Comparison of ENCODE assay signal across 17 cellular contexts in the genomic region with DNA sequence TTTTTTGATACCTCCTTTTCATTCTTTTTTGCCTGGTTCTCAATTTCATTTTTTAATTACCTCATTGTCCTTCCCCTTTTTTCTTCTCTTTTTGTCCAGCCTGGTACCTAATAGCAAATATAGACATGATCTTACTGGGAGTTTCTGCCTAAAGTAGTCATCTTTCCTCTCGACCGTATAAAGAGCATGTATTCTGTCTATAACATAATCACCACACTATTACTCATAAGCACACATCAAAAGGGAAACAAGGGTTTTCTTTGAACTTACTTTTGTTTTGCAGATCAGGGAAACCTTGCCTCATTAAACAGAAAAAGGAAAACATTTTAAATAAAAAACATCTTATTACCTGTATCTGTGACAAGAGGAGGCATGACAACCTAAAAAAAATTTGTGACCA. TPM values are rescaled to one million over a fixed set of nuclear protein-coding genes. Genes with fewer than 3 reads are reported as not detected.
A peak's percentile ranks its signal among the peaks of the same experiment; 100 is the strongest.
DNase-seq lines count a peak whose midpoint lies in the region; ATAC-seq lines count a peak whose summit lies in the region.
"Had no signal": no experiment of that assay in that cellular context is flagged by ENCODE, and none has a peak within 500 bp of the region (broad histone marks: within the 10 kb centered on the region; RNA-seq: fewer than 3 reads in every experiment).

No MANE protein-coding gene starts in this region.

- H3K36me3 Mint-ChIP-seq in activated T-helper 17 cell treated with anti-CD3 and anti-CD28 coated beads, Interleukin-2, amount 50 U/mL, for 72 hours (ENCODE audit: low read depth), result peaks cover 84% of the 10 kb centered on the region
- H3K36me3 Mint-ChIP-seq in immature natural killer cell, result peaks cover 0 to 25% (median 18%) of the 10 kb centered on the region in 3 donors

- H3K9me3 Mint-ChIP-seq in activated T-helper 17 cell treated with anti-CD3 and anti-CD28 coated beads, Interleukin-2, amount 50 U/mL, for 72 hours, result no peaks in the 10 kb centered on the region
- H3K9me3 Mint-ChIP-seq in immature natural killer cell, result no peaks in the 10 kb centered on the region

- H3K4me1 Mint-ChIP-seq in activated T-helper 17 cell treated with anti-CD3 and anti-CD28 coated beads, Interleukin-2, amount 50 U/mL, for 72 hours, result peaks cover 31% of the 10 kb centered on the region
- peaks cover 12% of the 10 kb centered on the region in 2 donors for H3K4me1 Mint-ChIP-seq in immature natural killer cell

- peak; percentile 7 for DNase-seq in CD1c-positive myeloid dendritic cell (ENCODE audit: extremely low spot score)
- DNase-seq in COLO829 (ENCODE audit: low spot score), result peak; percentile 28
- no peak for DNase-seq in immature natural killer cell
- DNase-seq in OCI-M2 (lab: John Stamatoyannopoulos, UW; ENCODE audit: unreplicated experiment), result no peak
- no peak for DNase-seq in left lobe of liver (ENCODE audit: low spot score)
- DNase-seq: DMS 273 treated with DMSO at 0.1 percent for 48 hours; HCEC 1CT; left colon; mucosa of descending colon; NCI-H1694 treated with DMSO at 0.1 percent for 48 hours; NCI-H446 treated with DMSO at 0.1 percent for 48 hours; stimulated activated CD4-positive, alpha-beta T cell treated with anti-CD3 and anti-CD28 coated beads, Interleukin-1b, Interleukin-23, amount 100 ng/mL, for 48 hours; testis had no signal

- peak; percentile 95 for ATAC-seq in activated T-helper 17 cell treated with anti-CD3 and anti-CD28 coated beads, Interleukin-2, amount 50 U/mL, for 72 hours (replicated peaks)
- ATAC-seq in left lobe of liver (no peak), GM21447 (IDR thresholded peaks at IDR 0.05; ENCODE audit: unreplicated experiment) (no peak)
- ATAC-seq: left colon, mucosa of descending colon, Right ventricle myocardium inferior, sciatic nerve had no signal

- peak overlapping the region; percentile 83 for H3K27ac Mint-ChIP-seq in activated T-helper 17 cell treated with anti-CD3 and anti-CD28 coated beads, Interleukin-2, amount 50 U/mL, for 72 hours
- peak overlapping the region in 5 of 6 donors; percentile 15 to 72 (median 56) for H3K27ac Mint-ChIP-seq in immature natural killer cell

- H3K4me3 Mint-ChIP-seq in activated T-helper 17 cell treated with anti-CD3 and anti-CD28 coated beads, Interleukin-2, amount 50 U/mL, for 72 hours, result peak overlapping the region; percentile 48
- H3K4me3 Mint-ChIP-seq in immature natural killer cell, result no peak overlapping the region

- H3K27me3 Mint-ChIP-seq in activated T-helper 17 cell treated with anti-CD3 and anti-CD28 coated beads, Interleukin-2, amount 50 U/mL, for 72 hours, result no peaks in the 10 kb centered on the region
- H3K27me3 Mint-ChIP-seq in immature natural killer cell (ENCODE audit: low read depth in 3 of 3), result peaks cover 0 to 3% (median 2%) of the 10 kb centered on the region in 3 donors

RNA-seq across cellular contexts. Expression of a gene that starts 33.0 kb away (rescaled TPM):
- 10 to 100 TPM; 28.5 to 44.5 TPM for total RNA-seq in activated T-helper 17 cell treated with anti-CD3 and anti-CD28 coated beads, Interleukin-2, amount 50 U/mL, for 72 hours
- polyA plus RNA-seq in immature natural killer cell, result 1 to 10 TPM; 1.6 to 7.0 (median 4.0) TPM
- total RNA-seq in left lobe of liver, result 5.5 TPM

Comparison
In these comparisons a context has a peak if more than half of its experiments do, and no peak if none do; other contexts are left out.
1. DNase-seq: peak in CD1c-positive myeloid dendritic cell (single experiment) and COLO829 (single experiment); none in immature natural killer cell (0 of 3), OCI-M2 (single experiment) and left lobe of liver (single experiment).